ENCODE assay signal across 9 cellular contexts in the genomic region with DNA sequence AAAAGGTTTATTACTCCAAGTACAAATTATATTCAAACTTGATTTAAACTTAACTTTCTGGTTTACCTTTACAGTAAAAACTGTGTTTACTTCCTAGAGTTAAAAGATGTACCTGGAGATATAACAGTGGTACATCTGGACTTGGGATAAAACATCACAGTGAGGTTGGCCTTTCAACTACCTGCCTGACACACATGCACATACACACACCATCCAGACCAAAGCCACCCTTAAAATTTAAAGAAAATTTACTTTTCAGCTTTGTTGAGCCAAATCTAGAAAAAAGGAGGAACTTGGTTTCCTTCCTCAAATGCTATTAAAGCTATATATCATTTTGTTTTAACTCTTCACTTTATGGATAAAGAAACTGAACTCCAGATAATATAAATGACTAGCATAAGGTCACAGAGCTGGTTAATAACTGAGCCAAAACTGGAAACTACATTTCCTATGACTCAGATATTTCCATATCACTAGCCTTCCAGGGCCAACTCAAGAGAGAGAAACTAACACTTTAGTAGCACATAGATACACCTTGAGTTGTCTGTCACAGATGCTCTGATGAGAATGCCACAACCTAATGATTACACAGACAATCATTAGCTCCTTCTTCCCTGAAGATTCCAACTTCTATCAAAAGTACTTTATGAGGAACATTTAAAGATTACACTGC. TPM values are rescaled to one million over a fixed set of nuclear protein-coding genes. Genes with fewer than 3 reads are reported as not detected.
DNase-seq lines count a peak whose midpoint lies in the region; ATAC-seq lines count a peak whose summit lies in the region.
"Had no signal": no experiment of that assay in that cellular context is flagged by ENCODE, and none has a peak within 500 bp of the region (broad histone marks: within the 10 kb centered on the region; RNA-seq: fewer than 3 reads in every experiment).

No MANE protein-coding gene starts in this region.

- intact Hi-C loops in CD4-positive, alpha-beta memory T cell (cut with micrococcal nuclease), result no loop called here

- H3K9me3 Mint-ChIP-seq in activated naive CD4-positive, alpha-beta T cell treated with anti-CD3 and anti-CD28 coated beads, Interleukin-2, amount 50 U/mL, for 72 hours, result peaks cover 8 to 9% of the 10 kb centered on the region in 2 donors
- peaks cover 27% of the 10 kb centered on the region for H3K9me3 Mint-ChIP-seq in activated CD8-positive, alpha-beta T cell treated with anti-CD3 and anti-CD28 coated beads, Interleukin-2, amount 10 ng/mL, durations not matched to agents 7 days and 5 days (ENCODE audit: insufficient read depth)
- H3K9me3 Mint-ChIP-seq in stimulated activated naive CD8-positive, alpha-beta T cell treated with anti-CD3 and anti-CD28 coated beads, Interleukin-15, amount 100 ng/mL, for 72 hours, result peaks cover 10 to 18% of the 10 kb centered on the region in 2 donors
- peaks cover 0 to 28% (median 20%) of the 10 kb centered on the region in 8 donors for H3K9me3 Mint-ChIP-seq in CD4-positive, alpha-beta memory T cell

- H3K27ac Mint-ChIP-seq in activated naive CD4-positive, alpha-beta T cell treated with anti-CD3 and anti-CD28 coated beads, Interleukin-2, amount 50 U/mL, for 72 hours, result no peak overlapping the region
- H3K27ac Mint-ChIP-seq in activated CD8-positive, alpha-beta T cell treated with anti-CD3 and anti-CD28 coated beads, Interleukin-2, amount 10 ng/mL, durations not matched to agents 7 days and 5 days, result no peak overlapping the region
- peak overlapping the region in 1 of 2 donors; percentile 42 for H3K27ac Mint-ChIP-seq in stimulated activated naive CD8-positive, alpha-beta T cell treated with anti-CD3 and anti-CD28 coated beads, Interleukin-15, amount 100 ng/mL, for 72 hours
- H3K27ac Mint-ChIP-seq in CD4-positive, alpha-beta memory T cell, result no peak overlapping the region

- CTCF ChIA-PET in activated CD8-positive, alpha-beta T cell treated with anti-CD3 and anti-CD28 coated beads, Interleukin-2, amount 10 ng/mL, durations not matched to agents 7 days and 5 days (lab: Charles Lee), result interaction anchor here (0.5 to 2.3 kb wide), 4 partner anchors 22 to 985 kb away, joined by 3 to 10 read pairs (median 4); no protein-coding TSS in a partner anchor
- CTCF ChIA-PET in CD4-positive, alpha-beta memory T cell (lab: Charles Lee; ENCODE audit: partially characterized antibody), result interaction anchor here (1.4 kb wide), 1 partner anchor 10 kb away, joined by 3 read pairs; no protein-coding TSS in a partner anchor

- H3K4me3 ChIP-seq in CD4-positive, alpha-beta memory T cell (ENCODE audit: low read length in 2 of 2), result no peak overlapping the region

- no peaks in the 10 kb centered on the region for H3K4me1 ChIP-seq in CD4-positive, alpha-beta memory T cell (ENCODE audit: insufficient read depth, low read length)

- H3K27ac ChIP-seq in CD4-positive, alpha-beta memory T cell (ENCODE audit: low read depth, low read length), result no peak overlapping the region

- H3K9me3 ChIP-seq in CD4-positive, alpha-beta memory T cell (ENCODE audit: control insufficient read depth in 1 of 2, low read length in 2 of 2), result no peaks in the 10 kb centered on the region

- peaks cover 0 to 11% of the 10 kb centered on the region in 2 donors for H3K36me3 Mint-ChIP-seq in activated naive CD4-positive, alpha-beta T cell treated with anti-CD3 and anti-CD28 coated beads, Interleukin-2, amount 50 U/mL, for 72 hours
- H3K36me3 Mint-ChIP-seq in activated CD8-positive, alpha-beta T cell treated with anti-CD3 and anti-CD28 coated beads, Interleukin-2, amount 10 ng/mL, durations not matched to agents 7 days and 5 days (ENCODE audit: low read depth), result peaks cover 11% of the 10 kb centered on the region
- peaks cover 18 to 39% of the 10 kb centered on the region in 2 donors for H3K36me3 Mint-ChIP-seq in CD4-positive, alpha-beta memory T cell

- H3K4me1 Mint-ChIP-seq in activated CD8-positive, alpha-beta T cell treated with anti-CD3 and anti-CD28 coated beads, Interleukin-2, amount 10 ng/mL, durations not matched to agents 7 days and 5 days (ENCODE audit: low read depth), result peaks cover 10% of the 10 kb centered on the region
- peaks cover 28% of the 10 kb centered on the region for H3K4me1 Mint-ChIP-seq in stimulated activated naive CD8-positive, alpha-beta T cell treated with anti-CD3 and anti-CD28 coated beads, Interleukin-15, amount 100 ng/mL, for 72 hours
- H3K4me1 Mint-ChIP-seq in CD4-positive, alpha-beta memory T cell, result peaks cover 0 to 3% (median 0%) of the 10 kb centered on the region in 4 donors

- no peaks in the 10 kb centered on the region for H3K36me3 ChIP-seq in CD4-positive, alpha-beta memory T cell (ENCODE audit: insufficient read depth, low read length)

- POLR2A ChIA-PET in activated CD8-positive, alpha-beta T cell treated with anti-CD3 and anti-CD28 coated beads, Interleukin-2, amount 10 ng/mL, durations not matched to agents 7 days and 5 days (lab: Charles Lee), result interaction anchor here (0.6 kb wide), 1 partner anchor 1064 kb away, joined by 4 read pairs; no protein-coding TSS in a partner anchor
- POLR2A ChIA-PET in CD4-positive, alpha-beta memory T cell (lab: Charles Lee; ENCODE audit: partially characterized antibody), result no interaction called here

- H3K27me3 Mint-ChIP-seq in activated CD8-positive, alpha-beta T cell treated with anti-CD3 and anti-CD28 coated beads, Interleukin-2, amount 10 ng/mL, durations not matched to agents 7 days and 5 days (ENCODE audit: low read depth), result no peaks in the 10 kb centered on the region
- no peaks in the 10 kb centered on the region for H3K27me3 Mint-ChIP-seq in stimulated activated naive CD8-positive, alpha-beta T cell treated with anti-CD3 and anti-CD28 coated beads, Interleukin-15, amount 100 ng/mL, for 72 hours
- no peaks in the 10 kb centered on the region for H3K27me3 Mint-ChIP-seq in CD4-positive, alpha-beta memory T cell

- no peaks in the 10 kb centered on the region for H3K27me3 ChIP-seq in CD4-positive, alpha-beta memory T cell (ENCODE audit: insufficient read depth, low read length)

- DNase-seq in activated naive CD4-positive, alpha-beta T cell treated with anti-CD3 and anti-CD28 coated beads, Interleukin-2, amount 50 U/mL, for 72 hours (ENCODE audit: low spot score in 2 of 2), result no peak
- DNase-seq in activated naive CD4-positive, alpha-beta T cell (lab: John Stamatoyannopoulos, UW), result no peak
- DNase-seq in activated CD8-positive, alpha-beta T cell treated with anti-CD3 and anti-CD28 coated beads, Interleukin-2, amount 10 ng/mL, durations not matched to agents 7 days and 5 days, result no peak
- DNase-seq in stimulated activated naive CD8-positive, alpha-beta T cell treated with anti-CD3 and anti-CD28 coated beads, Interleukin-15, amount 100 ng/mL, for 72 hours, result no peak
- DNase-seq in hypothalamus (lab: John Stamatoyannopoulos, UW) (no peak), DMS79 treated with DMSO at 0.1 percent for 48 hours (lab: John Stamatoyannopoulos, UW) (no peak)
- DNase-seq in CD4-positive, alpha-beta memory T cell, result no peak
- DNase-seq: activated gamma-delta T cell treated with Interleukin-2 at 50 U/mL for 16 hours had no signal

- peak; percentile 94 to 98 for ATAC-seq in activated naive CD4-positive, alpha-beta T cell treated with anti-CD3 and anti-CD28 coated beads, Interleukin-2, amount 50 U/mL, for 72 hours
- peak; percentile 78 for ATAC-seq in HG03045 (IDR thresholded peaks at IDR 0.05; ENCODE audit: unreplicated experiment)
- ATAC-seq in activated CD8-positive, alpha-beta T cell treated with anti-CD3 and anti-CD28 coated beads, Interleukin-2, amount 10 ng/mL, durations not matched to agents 7 days and 5 days, result peak; percentile 15
- peak; percentile 100 for ATAC-seq in stimulated activated naive CD8-positive, alpha-beta T cell treated with anti-CD3 and anti-CD28 coated beads, Interleukin-15, amount 100 ng/mL, for 72 hours

- no peak overlapping the region for H3K4me3 Mint-ChIP-seq in activated CD8-positive, alpha-beta T cell treated with anti-CD3 and anti-CD28 coated beads, Interleukin-2, amount 10 ng/mL, durations not matched to agents 7 days and 5 days
- H3K4me3 Mint-ChIP-seq in stimulated activated naive CD8-positive, alpha-beta T cell treated with anti-CD3 and anti-CD28 coated beads, Interleukin-15, amount 100 ng/mL, for 72 hours, result peak overlapping the region; percentile 6 to 13
- no peak overlapping the region for H3K4me3 Mint-ChIP-seq in CD4-positive, alpha-beta memory T cell

RNA-seq across cellular contexts. Expression of a gene that starts 40.8 kb away (rescaled TPM):
- total RNA-seq in activated naive CD4-positive, alpha-beta T cell treated with anti-CD3 and anti-CD28 coated beads, Interleukin-2, amount 50 U/mL, for 72 hours, result 10 to 100 TPM; 13.0 TPM
- 10 to 100 TPM; 20.9 to 23.2 TPM for total RNA-seq in activated CD8-positive, alpha-beta T cell treated with anti-CD3 and anti-CD28 coated beads, Interleukin-2, amount 10 ng/mL, durations not matched to agents 7 days and 5 days
- total RNA-seq in CD4-positive, alpha-beta memory T cell, result 10 to 100 TPM; 12.0 to 14.3 TPM
- 10 to 100 TPM; 19.6 to 22.8 TPM for polyA plus RNA-seq in CD4-positive, alpha-beta memory T cell

RNA-seq across cellular contexts. Expression of a gene that starts 41.2 kb away (rescaled TPM):
- 1 to 10 TPM; 6.1 to 9.8 TPM for total RNA-seq in activated naive CD4-positive, alpha-beta T cell treated with anti-CD3 and anti-CD28 coated beads, Interleukin-2, amount 50 U/mL, for 72 hours
- 10 to 100 TPM; 33.9 to 34.1 TPM for total RNA-seq in activated CD8-positive, alpha-beta T cell treated with anti-CD3 and anti-CD28 coated beads, Interleukin-2, amount 10 ng/mL, durations not matched to agents 7 days and 5 days
- 10 to 100 TPM; 20.0 to 23.8 TPM for total RNA-seq in CD4-positive, alpha-beta memory T cell
- 10 to 100 TPM; 11.5 to 14.2 TPM for polyA plus RNA-seq in CD4-positive, alpha-beta memory T cell

Comparison
In these comparisons a context has a peak if more than half of its experiments do, and no peak if none do; other contexts are left out.
1. ATAC-seq: peak in every context shown above with its lines; median percentile 100 in stimulated activated naive CD8-positive, alpha-beta T cell treated with anti-CD3 and anti-CD28 coated beads, Interleukin-15, amount 100 ng/mL, for 72 hours; 96 in activated naive CD4-positive, alpha-beta T cell treated with anti-CD3 and anti-CD28 coated beads, Interleukin-2, amount 50 U/mL, for 72 hours; 78 in HG03045; 15 in activated CD8-positive, alpha-beta T cell treated with anti-CD3 and anti-CD28 coated beads, Interleukin-2, amount 10 ng/mL, durations not matched to agents 7 days and 5 days.
2. H3K4me3 Mint-ChIP-seq: peak in stimulated activated naive CD8-positive, alpha-beta T cell treated with anti-CD3 and anti-CD28 coated beads, Interleukin-15, amount 100 ng/mL, for 72 hours (2 of 2); none in activated CD8-positive, alpha-beta T cell treated with anti-CD3 and anti-CD28 coated beads, Interleukin-2, amount 10 ng/mL, durations not matched to agents 7 days and 5 days (single experiment) and CD4-positive, alpha-beta memory T cell (0 of 8).